Comparison of ENCODE assay signal across 1 cellular context in genomic region chr1:108877324-108877812, GRCh38.
TF ChIP-seq lines count a peak whose summit lies in the region.

No MANE protein-coding gene starts in this region.

TF ChIP-seq in GM23338, 12 proteins besides CTCF, POLR2A, EP300 and RAD21 (continued from another document):
- TF ChIP-seq, protein P1, sequence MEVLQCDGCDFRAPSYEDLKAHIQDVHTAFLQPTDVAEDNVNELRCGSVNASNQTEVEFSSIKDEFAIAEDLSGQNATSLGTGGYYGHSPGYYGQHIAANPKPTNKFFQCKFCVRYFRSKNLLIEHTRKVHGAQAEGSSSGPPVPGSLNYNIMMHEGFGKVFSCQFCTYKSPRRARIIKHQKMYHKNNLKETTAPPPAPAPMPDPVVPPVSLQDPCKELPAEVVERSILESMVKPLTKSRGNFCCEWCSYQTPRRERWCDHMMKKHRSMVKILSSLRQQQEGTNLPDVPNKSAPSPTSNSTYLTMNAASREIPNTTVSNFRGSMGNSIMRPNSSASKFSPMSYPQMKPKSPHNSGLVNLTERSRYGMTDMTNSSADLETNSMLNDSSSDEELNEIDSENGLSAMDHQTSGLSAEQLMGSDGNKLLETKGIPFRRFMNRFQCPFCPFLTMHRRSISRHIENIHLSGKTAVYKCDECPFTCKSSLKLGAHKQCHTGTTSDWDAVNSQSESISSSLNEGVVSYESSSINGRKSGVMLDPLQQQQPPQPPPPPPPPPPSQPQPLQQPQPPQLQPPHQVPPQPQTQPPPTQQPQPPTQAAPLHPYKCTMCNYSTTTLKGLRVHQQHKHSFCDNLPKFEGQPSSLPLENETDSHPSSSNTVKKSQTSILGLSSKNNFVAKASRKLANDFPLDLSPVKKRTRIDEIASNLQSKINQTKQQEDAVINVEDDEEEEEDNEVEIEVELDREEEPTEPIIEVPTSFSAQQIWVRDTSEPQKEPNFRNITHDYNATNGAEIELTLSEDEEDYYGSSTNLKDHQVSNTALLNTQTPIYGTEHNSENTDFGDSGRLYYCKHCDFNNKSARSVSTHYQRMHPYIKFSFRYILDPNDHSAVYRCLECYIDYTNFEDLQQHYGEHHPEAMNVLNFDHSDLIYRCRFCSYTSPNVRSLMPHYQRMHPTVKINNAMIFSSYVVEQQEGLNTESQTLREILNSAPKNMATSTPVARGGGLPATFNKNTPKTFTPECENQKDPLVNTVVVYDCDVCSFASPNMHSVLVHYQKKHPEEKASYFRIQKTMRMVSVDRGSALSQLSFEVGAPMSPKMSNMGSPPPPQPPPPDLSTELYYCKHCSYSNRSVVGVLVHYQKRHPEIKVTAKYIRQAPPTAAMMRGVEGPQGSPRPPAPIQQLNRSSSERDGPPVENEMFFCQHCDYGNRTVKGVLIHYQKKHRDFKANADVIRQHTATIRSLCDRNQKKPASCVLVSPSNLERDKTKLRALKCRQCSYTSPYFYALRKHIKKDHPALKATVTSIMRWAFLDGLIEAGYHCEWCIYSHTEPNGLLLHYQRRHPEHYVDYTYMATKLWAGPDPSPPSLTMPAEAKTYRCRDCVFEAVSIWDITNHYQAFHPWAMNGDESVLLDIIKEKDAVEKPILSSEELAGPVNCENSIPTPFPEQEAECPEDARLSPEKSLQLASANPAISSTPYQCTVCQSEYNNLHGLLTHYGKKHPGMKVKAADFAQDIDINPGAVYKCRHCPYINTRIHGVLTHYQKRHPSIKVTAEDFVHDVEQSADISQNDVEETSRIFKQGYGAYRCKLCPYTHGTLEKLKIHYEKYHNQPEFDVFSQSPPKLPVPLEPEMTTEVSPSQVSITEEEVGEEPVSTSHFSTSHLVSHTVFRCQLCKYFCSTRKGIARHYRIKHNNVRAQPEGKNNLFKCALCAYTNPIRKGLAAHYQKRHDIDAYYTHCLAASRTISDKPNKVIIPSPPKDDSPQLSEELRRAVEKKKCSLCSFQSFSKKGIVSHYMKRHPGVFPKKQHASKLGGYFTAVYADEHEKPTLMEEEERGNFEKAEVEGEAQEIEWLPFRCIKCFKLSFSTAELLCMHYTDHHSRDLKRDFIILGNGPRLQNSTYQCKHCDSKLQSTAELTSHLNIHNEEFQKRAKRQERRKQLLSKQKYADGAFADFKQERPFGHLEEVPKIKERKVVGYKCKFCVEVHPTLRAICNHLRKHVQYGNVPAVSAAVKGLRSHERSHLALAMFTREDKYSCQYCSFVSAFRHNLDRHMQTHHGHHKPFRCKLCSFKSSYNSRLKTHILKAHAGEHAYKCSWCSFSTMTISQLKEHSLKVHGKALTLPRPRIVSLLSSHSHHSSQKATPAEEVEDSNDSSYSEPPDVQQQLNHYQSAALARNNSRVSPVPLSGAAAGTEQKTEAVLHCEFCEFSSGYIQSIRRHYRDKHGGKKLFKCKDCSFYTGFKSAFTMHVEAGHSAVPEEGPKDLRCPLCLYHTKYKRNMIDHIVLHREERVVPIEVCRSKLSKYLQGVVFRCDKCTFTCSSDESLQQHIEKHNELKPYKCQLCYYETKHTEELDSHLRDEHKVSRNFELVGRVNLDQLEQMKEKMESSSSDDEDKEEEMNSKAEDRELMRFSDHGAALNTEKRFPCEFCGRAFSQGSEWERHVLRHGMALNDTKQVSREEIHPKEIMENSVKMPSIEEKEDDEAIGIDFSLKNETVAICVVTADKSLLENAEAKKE (CRISPR knock-in tag; IDR thresholded peaks at IDR 0.05), result no peak
- no peak for TF ChIP-seq EZH2phosphoT487 (IDR thresholded peaks at IDR 0.05; ENCODE audit: unreplicated experiment)
- no peak for TF ChIP-seq ZNF114 (CRISPR knock-in tag; IDR thresholded peaks at IDR 0.05)
- no peak for TF ChIP-seq POLR2AphosphoS5 (IDR thresholded peaks at IDR 0.05; ENCODE audit: low read depth)
- no peak for TF ChIP-seq NANOG (IDR thresholded peaks at IDR 0.05; ENCODE audit: borderline replicate concordance)
- TF ChIP-seq ZNF331 (CRISPR knock-in tag; IDR thresholded peaks at IDR 0.05; ENCODE audit: low read depth), result no peak
- TF ChIP-seq REST (IDR thresholded peaks at IDR 0.05; ENCODE audit: unreplicated experiment), result no peak
- TF ChIP-seq CREB1 (CRISPR knock-in tag; IDR thresholded peaks at IDR 0.05; ENCODE audit: low read depth), result no peak
- no peak for TF ChIP-seq JUNB (IDR thresholded peaks at IDR 0.05; ENCODE audit: unreplicated experiment)
- TF ChIP-seq, protein P2, sequence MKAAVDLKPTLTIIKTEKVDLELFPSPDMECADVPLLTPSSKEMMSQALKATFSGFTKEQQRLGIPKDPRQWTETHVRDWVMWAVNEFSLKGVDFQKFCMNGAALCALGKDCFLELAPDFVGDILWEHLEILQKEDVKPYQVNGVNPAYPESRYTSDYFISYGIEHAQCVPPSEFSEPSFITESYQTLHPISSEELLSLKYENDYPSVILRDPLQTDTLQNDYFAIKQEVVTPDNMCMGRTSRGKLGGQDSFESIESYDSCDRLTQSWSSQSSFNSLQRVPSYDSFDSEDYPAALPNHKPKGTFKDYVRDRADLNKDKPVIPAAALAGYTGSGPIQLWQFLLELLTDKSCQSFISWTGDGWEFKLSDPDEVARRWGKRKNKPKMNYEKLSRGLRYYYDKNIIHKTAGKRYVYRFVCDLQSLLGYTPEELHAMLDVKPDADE (IDR thresholded peaks at IDR 0.05), result no peak
TF ChIP-seq in GM23338: peak in this region for 0.
